Comparison of ENCODE assay signal across 8 cellular contexts in the genomic region with DNA sequence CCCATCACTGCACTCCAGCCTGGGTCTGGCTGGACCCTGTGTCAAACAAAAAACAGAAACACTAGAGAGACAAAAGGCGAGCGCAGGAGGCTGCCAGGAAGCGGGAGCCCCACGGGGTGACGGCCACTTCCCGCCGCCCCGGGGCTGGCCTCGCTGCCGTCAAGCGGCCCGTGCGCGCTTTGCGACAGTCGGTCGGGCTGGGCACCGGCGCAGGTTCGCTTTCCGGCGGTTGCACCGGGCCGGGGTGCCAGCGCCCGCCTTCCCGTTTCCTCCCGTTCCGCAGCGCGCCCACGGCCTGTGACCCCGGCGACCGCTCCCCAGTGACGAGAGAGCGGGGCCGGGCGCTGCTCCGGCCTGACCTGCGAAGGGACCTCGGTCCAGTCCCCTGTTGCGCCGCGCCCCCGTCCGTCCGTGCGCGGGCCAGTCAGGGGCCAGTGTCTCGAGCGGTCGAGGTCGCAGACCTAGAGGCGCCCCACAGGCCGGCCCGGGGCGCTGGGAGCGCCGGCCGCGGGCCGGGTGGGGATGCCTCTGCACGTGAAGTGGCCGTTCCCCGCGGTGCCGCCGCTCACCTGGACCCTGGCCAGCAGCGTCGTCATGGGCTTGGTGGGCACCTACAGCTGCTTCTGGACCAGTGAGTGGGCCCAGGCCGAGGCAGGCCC.
DNase-seq lines count a peak whose midpoint lies in the region; ATAC-seq lines count a peak whose summit lies in the region.

Gene TAFAZZIN (plus strand): TSS at position 218 of the 659 bp plus-strand sequence. CDS start 305 bp downstream, at position 523.

- H3K4me3 Mint-ChIP-seq in effector memory CD8-positive, alpha-beta T cell: peak within 1 kb of the TSS; percentile 92 to 95

- H3K36me3 Mint-ChIP-seq in effector memory CD8-positive, alpha-beta T cell (ENCODE audit: insufficient read depth): peaks cover 12% of the 10 kb centered on the region

- DNase-seq in NCI-H2081 (lab: John Stamatoyannopoulos, UW) (peak; percentile 48 to 63), NCI-H2081 treated with DMSO at 0.1 percent for 48 hours (lab: John Stamatoyannopoulos, UW) (no peak), NCI-H526 treated with DMSO at 0.1 percent for 48 hours (lab: John Stamatoyannopoulos, UW) (peak; percentile 75), medulla oblongata (ENCODE audit: extremely low spot score) (peak; percentile 47)
- peak; percentile 86 for DNase-seq in activated CD8-positive, alpha-beta memory T cell treated with anti-CD3 and anti-CD28 coated beads for 24 hours
- peak; percentile 55 to 63 (median 57) for DNase-seq in effector memory CD8-positive, alpha-beta T cell
- peak; percentile 32 for DNase-seq in stimulated activated CD8-positive, alpha-beta memory T cell treated with anti-CD3 and anti-CD28 coated beads, Interleukin-15, amount 100 ng/mL, for 1 hour (ENCODE audit: low read depth)

- H3K27ac Mint-ChIP-seq in effector memory CD8-positive, alpha-beta T cell: peak within 1 kb of the TSS; percentile 88 to 91

- H3K27me3 Mint-ChIP-seq in effector memory CD8-positive, alpha-beta T cell: no peaks in the 10 kb centered on the region

- no peaks in the 10 kb centered on the region for H3K9me3 Mint-ChIP-seq in effector memory CD8-positive, alpha-beta T cell

- peaks cover 11% of the 10 kb centered on the region in 2 donors for H3K4me1 Mint-ChIP-seq in effector memory CD8-positive, alpha-beta T cell (ENCODE audit: low read depth in 2 of 2)

- ATAC-seq in HG03097 (IDR thresholded peaks at IDR 0.05; ENCODE audit: low FRiP score, unreplicated experiment): peak; percentile 56
- ATAC-seq in effector memory CD8-positive, alpha-beta T cell (replicated peaks): peak; percentile 81
